In genomic region chr14:89941830-89942377, GRCh38 we compare ENCODE assay signal across 22 cellular contexts. TPM values are rescaled to one million over a fixed set of nuclear protein-coding genes. Genes with fewer than 3 reads are reported as not detected.
A peak's percentile ranks its signal among the peaks of the same experiment; 100 is the strongest.
DNase-seq lines count a peak whose midpoint lies in the region; ATAC-seq and TF ChIP-seq lines count a peak whose summit lies in the region.
"Had no signal": no experiment of that assay in that cellular context is flagged by ENCODE, and none has a peak within 500 bp of the region (broad histone marks: within the 10 kb centered on the region; RNA-seq: fewer than 3 reads in every experiment).

No MANE protein-coding gene starts in this region.

- no peak overlapping the region for H2AK5ac ChIP-seq in H9 (ENCODE audit: insufficient read length, low read length)
- H2AK5ac ChIP-seq in trophoblast cell (ENCODE audit: low read length): no peak overlapping the region

- H2BK120ac ChIP-seq in H9 (ENCODE audit: low read depth, low read length, poor library complexity, severe bottlenecking): no peak overlapping the region
- H2BK120ac ChIP-seq in trophoblast cell (ENCODE audit: insufficient read depth, low read length, poor library complexity): no peak overlapping the region

- H3K18ac ChIP-seq in H9 (ENCODE audit: insufficient read length, low read depth, low read length) (no peak overlapping the region), trophoblast cell (ENCODE audit: low read length) (no peak overlapping the region)

- H4K8ac ChIP-seq in H9 (replicated peaks; ENCODE audit: insufficient read length, low read depth, low read length) (no peak overlapping the region), trophoblast cell (ENCODE audit: low read depth, low read length) (no peak overlapping the region)

- peaks cover 4% of the 10 kb centered on the region for H3K4me1 Mint-ChIP-seq in activated CD4-positive, alpha-beta T cell treated with anti-CD3 and anti-CD28 coated beads, Interleukin-2, amount 10 ng/mL, durations not matched to agents 24 days and 14 days
- H3K4me1 Mint-ChIP-seq in H9: peaks cover 3 to 4% of the 10 kb centered on the region in 2 experiments
- peaks cover 5% of the 10 kb centered on the region for H3K4me1 Mint-ChIP-seq in activated T-helper 17 cell treated with anti-CD3 and anti-CD28 coated beads, Interleukin-2, amount 50 U/mL, for 72 hours
- H3K4me1 Mint-ChIP-seq in CD4-positive, alpha-beta T cell (ENCODE audit: low read depth): no peaks in the 10 kb centered on the region

- H3K4me1 ChIP-seq in H9 (ENCODE audit: insufficient read depth, low read length) (no peaks in the 10 kb centered on the region), trophoblast cell (ENCODE audit: control insufficient read depth in 1 of 2, insufficient read depth in 2 of 2, low read length in 2 of 2) (no peaks in the 10 kb centered on the region)
- H3K4me1 ChIP-seq: BLaER1 had no signal

- peak; percentile 44 for DNase-seq in activated CD4-positive, alpha-beta T cell treated with anti-CD3 and anti-CD28 coated beads, Interleukin-2, amount 10 ng/mL, durations not matched to agents 24 days and 14 days
- DNase-seq in activated CD4-positive, alpha-beta T cell treated with anti-CD3 and anti-CD28 coated beads for 4 hours: no peak
- no peak for DNase-seq in activated naive CD4-positive, alpha-beta T cell treated with anti-CD3 and anti-CD28 coated beads, Interleukin-2, amount 50 U/mL, for 72 hours (ENCODE audit: low spot score in 2 of 2)
- no peak for DNase-seq in activated naive CD4-positive, alpha-beta T cell treated with anti-CD3 and anti-CD28 coated beads, Interleukin-2, amount 50 U/mL, for 16 hours
- DNase-seq in H9 (no peak), trophoblast cell (no peak)
- DNase-seq in CD4-positive, alpha-beta T cell: no peak
- DNase-seq: CD4-positive, CD25-positive, alpha-beta regulatory T cell; COR-L47; DMS53; NCI-H1048; NCI-H1417; NCI-H1694; NCI-H2029 treated with DMSO at 0.1 percent for 48 hours; NCI-H446 treated with DMSO at 0.1 percent for 48 hours; NCI-H526; NCI-H82; NK-92 treated with Interleukin-12 subunit alpha and Interleukin-12 subunit beta, amount 100 ng/mL, for 24 hours; Right ventricle myocardium superior; RPMI8226 had no signal

- H2AFZ ChIP-seq in H9 (ENCODE audit: low read length) (no peak overlapping the region), trophoblast cell (ENCODE audit: insufficient read depth, low read length, poor library complexity) (no peak overlapping the region)

- POLR2A ChIA-PET in CD4-positive, alpha-beta T cell (lab: Charles Lee): no interaction called here

- H2BK12ac ChIP-seq in H9 (ENCODE audit: insufficient read length, low read depth, low read length) (no peak overlapping the region), trophoblast cell (ENCODE audit: low read length) (no peak overlapping the region)

- H3K56ac ChIP-seq in H9 (ENCODE audit: insufficient read length, low read depth, low read length): no peak overlapping the region

- H2BK15ac ChIP-seq in H9 (ENCODE audit: low read depth, low read length): no peak overlapping the region

- intact Hi-C loops in activated CD4-positive, alpha-beta T cell treated with anti-CD3 and anti-CD28 coated beads, Interleukin-2, amount 10 ng/mL, durations not matched to agents 24 days and 14 days (cut with micrococcal nuclease): loop anchor here (2.0 kb wide), 1 partner anchor 119 kb away; the partner anchor contains the start of gene KCNK13
- intact Hi-C loops in CD4-positive, alpha-beta T cell (cut with DNase I, micrococcal nuclease): loop anchor here in 1 of 2 experiments (10.0 kb wide), 1 partner anchor 753 kb away; no protein-coding TSS in a partner anchor

- H3K4ac ChIP-seq in H9 (ENCODE audit: low read depth, low read length) (no peak overlapping the region), trophoblast cell (ENCODE audit: low read depth, low read length) (no peak overlapping the region)

- H3K79me1 ChIP-seq in H9 (ENCODE audit: insufficient read depth, low read depth, low read length, poor library complexity, severe bottlenecking) (no peaks in the 10 kb centered on the region), trophoblast cell (ENCODE audit: low read length) (no peaks in the 10 kb centered on the region)

- peak overlapping the region; percentile 14 for H3K27ac Mint-ChIP-seq in activated CD4-positive, alpha-beta T cell treated with anti-CD3 and anti-CD28 coated beads, Interleukin-2, amount 10 ng/mL, durations not matched to agents 24 days and 14 days
- peak overlapping the region in 1 of 2 donors; percentile 4 for H3K27ac Mint-ChIP-seq in activated naive CD4-positive, alpha-beta T cell treated with anti-CD3 and anti-CD28 coated beads, Interleukin-2, amount 50 U/mL, for 72 hours
- H3K27ac Mint-ChIP-seq in H9: peak overlapping the region in 2 of 3 experiments; percentile 6 to 39; a peak in 1 of 7 replicates
- H3K27ac Mint-ChIP-seq in activated T-helper 17 cell treated with anti-CD3 and anti-CD28 coated beads, Interleukin-2, amount 50 U/mL, for 72 hours: peak overlapping the region; percentile 64
- no peak overlapping the region for H3K27ac Mint-ChIP-seq in CD4-positive, alpha-beta T cell
- H3K27ac Mint-ChIP-seq: CD4-positive, CD25-positive, alpha-beta regulatory T cell had no signal

- H3K23ac ChIP-seq in H9 (ENCODE audit: insufficient read length, low read depth, low read length) (no peak overlapping the region), trophoblast cell (ENCODE audit: low read length) (no peak overlapping the region)

- H3T11ph ChIP-seq in H9 (ENCODE audit: low read length): no peak overlapping the region

- no peak overlapping the region for H2BK20ac ChIP-seq in H9 (ENCODE audit: low read depth, low read length, poor library complexity, severe bottlenecking)

- H3K9me3 ChIP-seq in H9 (ENCODE audit: control insufficient read depth, low read depth, low read length) (no peaks in the 10 kb centered on the region), trophoblast cell (ENCODE audit: insufficient read depth, low read depth, low read length) (no peaks in the 10 kb centered on the region)
- H3K9me3 ChIP-seq in CD4-positive, alpha-beta T cell (ENCODE audit: control insufficient read depth, low read length): no peaks in the 10 kb centered on the region
- H3K9me3 ChIP-seq: BLaER1 had no signal

- H3K23me2 ChIP-seq in H9 (ENCODE audit: insufficient read length, low read depth, low read length, poor library complexity, severe bottlenecking): no peaks in the 10 kb centered on the region

- CTCF ChIA-PET in CD4-positive, alpha-beta T cell (lab: Charles Lee): no interaction called here

- H3K9ac ChIP-seq in H9 (ENCODE audit: extremely low read depth, insufficient read length, low read length): no peak overlapping the region
- no peak overlapping the region for H3K9ac ChIP-seq in trophoblast cell (ENCODE audit: low read length)
- H3K9ac ChIP-seq: BLaER1 had no signal

- H3K27me3 Mint-ChIP-seq in activated CD4-positive, alpha-beta T cell treated with anti-CD3 and anti-CD28 coated beads, Interleukin-2, amount 10 ng/mL, durations not matched to agents 24 days and 14 days: no peaks in the 10 kb centered on the region
- H3K27me3 Mint-ChIP-seq in H9 (ENCODE audit: low read depth): no peaks in the 10 kb centered on the region
- H3K27me3 Mint-ChIP-seq in activated T-helper 17 cell treated with anti-CD3 and anti-CD28 coated beads, Interleukin-2, amount 50 U/mL, for 72 hours: no peaks in the 10 kb centered on the region
- no peaks in the 10 kb centered on the region for H3K27me3 Mint-ChIP-seq in CD4-positive, alpha-beta T cell
- H3K27me3 Mint-ChIP-seq: CD4-positive, CD25-positive, alpha-beta regulatory T cell had no signal

- H3K4me3 ChIP-seq in trophoblast cell (ENCODE audit: low read depth, low read length): no peak overlapping the region
- H3K4me3 ChIP-seq: BLaER1 had no signal

- H4K20me1 ChIP-seq in H9 (ENCODE audit: control insufficient read depth, insufficient read depth, insufficient read length): no peaks in the 10 kb centered on the region
- H4K20me1 ChIP-seq: BLaER1 had no signal

- H3K79me2 ChIP-seq in H9 (ENCODE audit: insufficient read depth, low read length): no peaks in the 10 kb centered on the region
- no peaks in the 10 kb centered on the region for H3K79me2 ChIP-seq in trophoblast cell (ENCODE audit: control insufficient read depth, insufficient read depth, low read length, poor library complexity)

- no peak for TF ChIP-seq CTCF in H9 (conservative IDR thresholded peaks at IDR 0.05)
- no peak for TF ChIP-seq CTCF in CD4-positive, alpha-beta T cell (IDR thresholded peaks at IDR 0.05)

- H4K5ac ChIP-seq in H9 (ENCODE audit: insufficient read length, low read depth, low read length): no peak overlapping the region

- H2BK5ac ChIP-seq in H9 (ENCODE audit: insufficient read length, low read length) (no peak overlapping the region), trophoblast cell (ENCODE audit: low read depth, low read length, poor library complexity) (no peak overlapping the region)

- no CpG with 5 or more reads among the region's 2 CpGs for WGBS in H9 (ENCODE audit: extremely low coverage, insufficient read length, low lambda C conversion rate)
- WGBS in trophoblast cell (ENCODE audit: extremely low coverage, insufficient coverage, insufficient read length): no CpG with 5 or more reads among the region's 2 CpGs

- H3K27me3 ChIP-seq in H9 (ENCODE audit: insufficient read depth, low read length) (no peaks in the 10 kb centered on the region), trophoblast cell (ENCODE audit: insufficient read depth, low read length) (no peaks in the 10 kb centered on the region)
- no peaks in the 10 kb centered on the region for H3K27me3 ChIP-seq in CD4-positive, alpha-beta T cell (ENCODE audit: control insufficient read depth, insufficient read depth, low read length)
- H3K27me3 ChIP-seq: BLaER1 had no signal

- ATAC-seq in activated naive CD4-positive, alpha-beta T cell treated with anti-CD3 and anti-CD28 coated beads, Interleukin-2, amount 50 U/mL, for 72 hours: peak; percentile 57 to 70
- peak; percentile 67 for ATAC-seq in activated T-helper 17 cell treated with anti-CD3 and anti-CD28 coated beads, Interleukin-2, amount 50 U/mL, for 72 hours (replicated peaks)
- no peak for ATAC-seq in CD4-positive, alpha-beta T cell (ENCODE audit: poor library complexity)

- no peaks in the 10 kb centered on the region for H3K36me3 Mint-ChIP-seq in activated CD4-positive, alpha-beta T cell treated with anti-CD3 and anti-CD28 coated beads, Interleukin-2, amount 10 ng/mL, durations not matched to agents 24 days and 14 days (ENCODE audit: low read depth)
- no peaks in the 10 kb centered on the region for H3K36me3 Mint-ChIP-seq in activated naive CD4-positive, alpha-beta T cell treated with anti-CD3 and anti-CD28 coated beads, Interleukin-2, amount 50 U/mL, for 72 hours
- no peaks in the 10 kb centered on the region for H3K36me3 Mint-ChIP-seq in H9 (ENCODE audit: insufficient read depth in 1 of 3, low read depth in 3 of 3)
- no peaks in the 10 kb centered on the region for H3K36me3 Mint-ChIP-seq in activated T-helper 17 cell treated with anti-CD3 and anti-CD28 coated beads, Interleukin-2, amount 50 U/mL, for 72 hours (ENCODE audit: low read depth)
- no peaks in the 10 kb centered on the region for H3K36me3 Mint-ChIP-seq in CD4-positive, alpha-beta T cell (ENCODE audit: low read depth)
- H3K36me3 Mint-ChIP-seq: CD4-positive, CD25-positive, alpha-beta regulatory T cell had no signal

- no peak overlapping the region for H3K4me3 Mint-ChIP-seq in activated CD4-positive, alpha-beta T cell treated with anti-CD3 and anti-CD28 coated beads, Interleukin-2, amount 10 ng/mL, durations not matched to agents 24 days and 14 days
- H3K4me3 Mint-ChIP-seq in H9: no peak overlapping the region
- H3K4me3 Mint-ChIP-seq in activated T-helper 17 cell treated with anti-CD3 and anti-CD28 coated beads, Interleukin-2, amount 50 U/mL, for 72 hours: no peak overlapping the region
- H3K4me3 Mint-ChIP-seq in CD4-positive, alpha-beta T cell: no peak overlapping the region
- H3K4me3 Mint-ChIP-seq: CD4-positive, CD25-positive, alpha-beta regulatory T cell had no signal

- H3K9me3 Mint-ChIP-seq in activated CD4-positive, alpha-beta T cell treated with anti-CD3 and anti-CD28 coated beads, Interleukin-2, amount 10 ng/mL, durations not matched to agents 24 days and 14 days: no peaks in the 10 kb centered on the region
- no peaks in the 10 kb centered on the region for H3K9me3 Mint-ChIP-seq in activated naive CD4-positive, alpha-beta T cell treated with anti-CD3 and anti-CD28 coated beads, Interleukin-2, amount 50 U/mL, for 72 hours
- no peaks in the 10 kb centered on the region for H3K9me3 Mint-ChIP-seq in H9
- no peaks in the 10 kb centered on the region for H3K9me3 Mint-ChIP-seq in activated T-helper 17 cell treated with anti-CD3 and anti-CD28 coated beads, Interleukin-2, amount 50 U/mL, for 72 hours
- no peaks in the 10 kb centered on the region for H3K9me3 Mint-ChIP-seq in CD4-positive, alpha-beta T cell
- H3K9me3 Mint-ChIP-seq: CD4-positive, CD25-positive, alpha-beta regulatory T cell had no signal

- H3K4me2 ChIP-seq in H9 (ENCODE audit: insufficient read depth, insufficient read length, low read length): no peak overlapping the region
- no peak overlapping the region for H3K4me2 ChIP-seq in trophoblast cell (ENCODE audit: low read length)
- H3K4me2 ChIP-seq: BLaER1 had no signal

- H3K27ac ChIP-seq in H9 (ENCODE audit: insufficient read length, low read depth, low read length) (no peak overlapping the region), trophoblast cell (ENCODE audit: low read depth, low read length) (no peak overlapping the region)
- H3K27ac ChIP-seq in CD4-positive, alpha-beta T cell (ENCODE audit: low read depth, low read length): no peak overlapping the region
- H3K27ac ChIP-seq: BLaER1 had no signal

- no peak overlapping the region for H4K12ac ChIP-seq in trophoblast cell (ENCODE audit: low read depth, low read length)

- H3K14ac ChIP-seq in H9 (ENCODE audit: insufficient read depth, low read length) (no peak overlapping the region), trophoblast cell (ENCODE audit: low read length) (no peak overlapping the region)

- no peaks in the 10 kb centered on the region for H3K36me3 ChIP-seq in trophoblast cell (ENCODE audit: control insufficient read depth in 1 of 2, insufficient read depth in 2 of 2, low read length in 2 of 2)
- H3K36me3 ChIP-seq: BLaER1 had no signal

- H4K91ac ChIP-seq in H9 (ENCODE audit: insufficient read length, low read depth, low read length) (no peak overlapping the region), trophoblast cell (ENCODE audit: low read depth, low read length) (no peak overlapping the region)

RNA-seq across cellular contexts. Expression of gene EFCAB11, which starts 12.6 kb away (rescaled TPM):
- total RNA-seq in activated CD4-positive, alpha-beta T cell treated with anti-CD3 and anti-CD28 coated beads, Interleukin-2, amount 10 ng/mL, durations not matched to agents 24 days and 14 days: 6.8 and 7.8 TPM in 2 replicates
- total RNA-seq in activated naive CD4-positive, alpha-beta T cell treated with anti-CD3 and anti-CD28 coated beads, Interleukin-2, amount 50 U/mL, for 72 hours: 10 to 100 TPM in 1 of 2 donors, 1 to 10 TPM in 1; 8.9 to 12.5 TPM
- total RNA-seq in H9 (2021): 17.4 TPM in 2 replicates
- 1 to 10 TPM; 5.5 to 9.4 TPM for total RNA-seq in activated T-helper 17 cell treated with anti-CD3 and anti-CD28 coated beads, Interleukin-2, amount 50 U/mL, for 72 hours
- total RNA-seq in CD4-positive, alpha-beta T cell: under 1 TPM; 0.36 to 0.47 TPM
- 11.6 and 13.5 TPM in 2 replicates for polyA plus RNA-seq in trophoblast cell (2013)

RNA-seq across cellular contexts. Expression of gene TDP1, which starts 13.8 kb away (rescaled TPM):
- 75.6 and 77.8 TPM in 2 replicates for total RNA-seq in activated CD4-positive, alpha-beta T cell treated with anti-CD3 and anti-CD28 coated beads, Interleukin-2, amount 10 ng/mL, durations not matched to agents 24 days and 14 days
- total RNA-seq in activated naive CD4-positive, alpha-beta T cell treated with anti-CD3 and anti-CD28 coated beads, Interleukin-2, amount 50 U/mL, for 72 hours: 100 to 1,000 TPM in 1 of 2 donors, 10 to 100 TPM in 1; 99.2 to 109 TPM
- total RNA-seq in H9 (2021): 51.2 and 53.4 TPM in 2 replicates
- 10 to 100 TPM; 82.8 to 98.3 TPM for total RNA-seq in activated T-helper 17 cell treated with anti-CD3 and anti-CD28 coated beads, Interleukin-2, amount 50 U/mL, for 72 hours
- total RNA-seq in CD4-positive, alpha-beta T cell: 10 to 100 TPM; 51.9 to 59.8 TPM
- polyA plus RNA-seq in trophoblast cell (2013): 26.2 and 28.5 TPM in 2 replicates
